ENCODE assay signal across 8 cellular contexts in genomic region chr3:171457263-171458055, GRCh38. TPM values are rescaled to one million over a fixed set of nuclear protein-coding genes. Genes with fewer than 3 reads are reported as not detected.
A peak's percentile ranks its signal among the peaks of the same experiment; 100 is the strongest.
DNase-seq lines count a peak whose midpoint lies in the region; ATAC-seq and TF ChIP-seq lines count a peak whose summit lies in the region.

No MANE protein-coding gene starts in this region.

- peaks cover 6 to 15% of the 10 kb centered on the region in 2 experiments for H3K4me1 ChIP-seq in trophoblast cell (ENCODE audit: control insufficient read depth in 1 of 2, insufficient read depth in 2 of 2, low read length in 2 of 2)

- no peak overlapping the region for H4K12ac ChIP-seq in trophoblast cell (ENCODE audit: low read depth, low read length)

- no peak overlapping the region for H3K27ac ChIP-seq in trophoblast cell (ENCODE audit: low read depth, low read length)

- peak overlapping the region; percentile 41 for H3K4me2 ChIP-seq in trophoblast cell (ENCODE audit: low read length)

- H3K14ac ChIP-seq in trophoblast cell (ENCODE audit: low read length), result no peak overlapping the region

- H3K27me3 ChIP-seq in trophoblast cell (ENCODE audit: insufficient read depth, low read length), result peaks cover 7% of the 10 kb centered on the region

- WGBS in trophoblast cell (ENCODE audit: extremely low coverage, insufficient coverage, insufficient read length), result no CpG with 5 or more reads among the region's 10 CpGs

- no peak overlapping the region for H2AFZ ChIP-seq in trophoblast cell (ENCODE audit: insufficient read depth, low read length, poor library complexity)

- ATAC-seq in HG03175 (IDR thresholded peaks at IDR 0.05; ENCODE audit: unreplicated experiment) (no peak), HG03025 (IDR thresholded peaks at IDR 0.05; ENCODE audit: low FRiP score, unreplicated experiment) (no peak)

- no peak overlapping the region for H4K91ac ChIP-seq in trophoblast cell (ENCODE audit: low read depth, low read length)

- TF ChIP-seq POLR2A in erythroblast (IDR thresholded peaks at IDR 0.05; ENCODE audit: low read length), result no peak

- no peak overlapping the region for H4K8ac ChIP-seq in trophoblast cell (ENCODE audit: low read depth, low read length)

- H3K36me3 ChIP-seq in trophoblast cell (ENCODE audit: control insufficient read depth in 1 of 2, insufficient read depth in 2 of 2, low read length in 2 of 2), result no peaks in the 10 kb centered on the region

- no peak overlapping the region for H3K9ac ChIP-seq in trophoblast cell (ENCODE audit: low read length)

- H3K23ac ChIP-seq in trophoblast cell (ENCODE audit: low read length), result no peak overlapping the region

- no peak overlapping the region for H2BK5ac ChIP-seq in trophoblast cell (ENCODE audit: low read depth, low read length, poor library complexity)

- H2BK12ac ChIP-seq in trophoblast cell (ENCODE audit: low read length), result no peak overlapping the region

- no peaks in the 10 kb centered on the region for H3K79me1 ChIP-seq in trophoblast cell (ENCODE audit: low read length)

- TF ChIP-seq CTCF in GM12864 (IDR thresholded peaks at IDR 0.05; ENCODE audit: low read depth, low read length, missing control alignments), result no peak
- no peak for TF ChIP-seq CTCF in fibroblast of villous mesenchyme (IDR thresholded peaks at IDR 0.05; ENCODE audit: insufficient read depth, low read depth, low read length)

- no peak overlapping the region for H2AK5ac ChIP-seq in trophoblast cell (ENCODE audit: low read length)

- no peak overlapping the region for H3K4ac ChIP-seq in trophoblast cell (ENCODE audit: low read depth, low read length)

- H2BK120ac ChIP-seq in trophoblast cell (ENCODE audit: insufficient read depth, low read length, poor library complexity), result no peak overlapping the region

- no peaks in the 10 kb centered on the region for H3K79me2 ChIP-seq in trophoblast cell (ENCODE audit: control insufficient read depth, insufficient read depth, low read length, poor library complexity)

- H3K4me3 ChIP-seq in GM12864 (ENCODE audit: low read depth, low read length) (peak overlapping the region; percentile 90), fibroblast of villous mesenchyme (ENCODE audit: low read depth, low read length) (peak overlapping the region; percentile 83), trophoblast cell (ENCODE audit: low read depth, low read length) (no peak overlapping the region)

- no peak overlapping the region for H3K18ac ChIP-seq in trophoblast cell (ENCODE audit: low read length)

- no peaks in the 10 kb centered on the region for H3K9me3 ChIP-seq in trophoblast cell (ENCODE audit: insufficient read depth, low read depth, low read length)

- DNase-seq in GM12864 (ENCODE audit: low read depth) (no peak), fibroblast of villous mesenchyme (ENCODE audit: low read depth) (no peak), trophoblast cell (no peak), erythroblast (lab: John Stamatoyannopoulos, UW) (no peak), NCI-H128 (lab: John Stamatoyannopoulos, UW; ENCODE audit: unreplicated experiment) (no peak)
- peak; percentile 39 to 48 for DNase-seq in activated T-cell treated with anti-CD3 and anti-CD28 coated beads, Interleukin-2, amount 50 U/mL, for 48 hours

RNA-seq across cellular contexts. Expression of gene TNIK, which starts 2.7 kb away (rescaled TPM):
- total RNA-seq in fibroblast of villous mesenchyme, result 5.2 and 7.7 TPM in 2 replicates
- polyA plus RNA-seq in trophoblast cell (2013), result 0.75 and 0.96 TPM in 2 replicates

Comparison
In these comparisons a context has a peak if more than half of its experiments do, and no peak if none do; other contexts are left out.
1. DNase-seq: peak in activated T-cell treated with anti-CD3 and anti-CD28 coated beads, Interleukin-2, amount 50 U/mL, for 48 hours (2 of 2); none in GM12864 (single experiment), fibroblast of villous mesenchyme (single experiment), trophoblast cell (0 of 2), erythroblast (0 of 2) and NCI-H128 (single experiment).